ENCODE assay signal across 16 cellular contexts in genomic region chr1:63622847-63623566, GRCh38. TPM values are rescaled to one million over a fixed set of nuclear protein-coding genes. Genes with fewer than 3 reads are reported as not detected.
A peak's percentile ranks its signal among the peaks of the same experiment; 100 is the strongest.
DNase-seq lines count a peak whose midpoint lies in the region; ATAC-seq, FAIRE-seq and TF ChIP-seq lines count a peak whose summit lies in the region.
"Had no signal": no experiment of that assay in that cellular context is flagged by ENCODE, and none has a peak within 500 bp of the region (broad histone marks: within the 10 kb centered on the region; RNA-seq: fewer than 3 reads in every experiment).

No MANE protein-coding gene starts in this region.

- intact Hi-C loops in GM12878 (cut with micrococcal nuclease; ENCODE audit: unreplicated experiment), result no loop called here

- 36% methylated on average over 7 of the region's 7 CpGs for WGBS in GM12878 (ENCODE audit: insufficient coverage, insufficient replicate concordance, low lambda C conversion rate, missing lambda C conversion rate)

- no peak; a peak in 1 of 6 replicates for TF ChIP-seq CTCF in GM12878 (IDR thresholded peaks at IDR 0.05 in 2 of 3, conservative IDR thresholded peaks at IDR 0.05 in 1 of 3; ENCODE audit: control insufficient read depth in 2 of 3, extremely low read depth in 1 of 3, insufficient read depth in 1 of 3, low read depth in 3 of 3, low read length in 3 of 3)

- H2AFZ ChIP-seq in GM12878 (ENCODE audit: control insufficient read depth, low read depth, low read length), result peak overlapping the region; percentile 20; the same call in 1 of the 2 replicates

- H3K79me2 ChIP-seq in GM12878 (ENCODE audit: control insufficient read depth, insufficient read depth, low read length), result no peaks in the 10 kb centered on the region; the same call in none of the 2 replicates

- TF ChIP-seq EP300 in GM12878 (IDR thresholded peaks at IDR 0.05; ENCODE audit: borderline replicate concordance in 1 of 2, control insufficient read depth in 1 of 2, low read depth in 2 of 2, low read length in 2 of 2), result no peak

- SMC1A ChIA-PET in GM12878 (lab: Charles Lee; ENCODE audit: uncharacterized antibody, unreplicated experiment), result interaction anchor here (0.8 to 2.5 kb wide), 8 partner anchors 9 to 77 kb away, joined by 3 to 7 read pairs (median 3); no protein-coding TSS in a partner anchor

- POLR2A ChIA-PET in GM12878 (lab: Charles Lee), result interaction anchor here (1.4 kb wide), 1 partner anchor 12 kb away, joined by 5 read pairs; no protein-coding TSS in a partner anchor

- H3K9me3 ChIP-seq in GM12878 (replicated peaks; ENCODE audit: control insufficient read depth, insufficient read depth, low read length) (no peaks in the 10 kb centered on the region; the same call in 2 of the 3 replicates), SJCRH30 (replicated peaks) (no peaks in the 10 kb centered on the region)
- H3K9me3 ChIP-seq: colonic mucosa, lower lobe of right lung, spleen, thoracic aorta had no signal

- CTCF ChIA-PET in GM12878 (lab: Yijun Ruan, JAX), result interaction anchor here (0.7 to 3.4 kb wide), 8 partner anchors 9 to 623 kb away, joined by 3 to 12 read pairs (median 6); no protein-coding TSS in a partner anchor

- FAIRE-seq in GM12878 (lab: Jason Lieb, UNC), result no peak

- H3K27ac ChIP-seq in GM12878 (ENCODE audit: control insufficient read depth, insufficient read depth) (no peak overlapping the region), SJCRH30 (no peak overlapping the region)
- H3K27ac ChIP-seq: colonic mucosa, lower lobe of right lung, spleen had no signal

- RAD21 ChIA-PET in GM12878 (lab: Charles Lee; ENCODE audit: unreplicated experiment), result interaction anchor here (0.5 to 2.0 kb wide), 2 partner anchors 65 to 1054 kb away, joined by 3 to 8 read pairs; no protein-coding TSS in a partner anchor

- no peak for TF ChIP-seq POLR2A in GM12878 (IDR thresholded peaks at IDR 0.05; ENCODE audit: low read depth, low read length)

- H3K36me3 ChIP-seq in GM12878 (ENCODE audit: control insufficient read depth in 2 of 2, insufficient read depth in 2 of 2, low read length in 1 of 2) (peaks cover 0 to under 1% of the 10 kb centered on the region in 2 experiments; a peak in 1 of 4 replicates), SJCRH30 (no peaks in the 10 kb centered on the region)
- H3K36me3 ChIP-seq: colonic mucosa, lower lobe of right lung, thoracic aorta had no signal

- H3K4me1 ChIP-seq in GM12878 (ENCODE audit: control insufficient read depth, insufficient read depth, low read length) (peaks cover 6% of the 10 kb centered on the region; the same call in 1 of the 2 replicates), SJCRH30 (peaks cover under 1% of the 10 kb centered on the region; the same call in 1 of the 2 replicates)
- H3K4me1 ChIP-seq: colonic mucosa had no signal

- in situ Hi-C loops in GM12878 (cut with MboI), result no loop called here

- ATAC-seq in GM12878 (peak; percentile 69), HG03565 (IDR thresholded peaks at IDR 0.05; ENCODE audit: unreplicated experiment) (no peak)

- peak; percentile 52 for DNase-seq in NCI-H1105 treated with DMSO at 0.1 percent for 48 hours (lab: John Stamatoyannopoulos, UW)
- no peak for DNase-seq in NCI-H1105 (lab: John Stamatoyannopoulos, UW)
- DNase-seq in NAMALWA (ENCODE audit: low spot score), result peak; percentile 74
- DNase-seq in GM12878 (ENCODE audit: low read depth, low spot score), result peak; percentile 3
- peak; percentile 22 for DNase-seq in retina
- no peak for DNase-seq in kidney glomerular epithelial cell (lab: John Stamatoyannopoulos, UW)
- DNase-seq in SJCRH30, result no peak
- DNase-seq: 8988T; activated CD4-positive, alpha-beta T cell treated with anti-CD3 and anti-CD28 coated beads for 4 hours; CD8-positive, alpha-beta memory T cell; colonic mucosa; erythroblast; lower lobe of right lung; spleen had no signal

- H4K20me1 ChIP-seq in GM12878 (ENCODE audit: control insufficient read depth, insufficient read depth), result no peaks in the 10 kb centered on the region

- no peaks in the 10 kb centered on the region for H3K27me3 ChIP-seq in GM12878 (replicated peaks in 1 of 2; ENCODE audit: control insufficient read depth in 2 of 2, insufficient read depth in 2 of 2, low read length in 1 of 2)
- no peaks in the 10 kb centered on the region for H3K27me3 ChIP-seq in SJCRH30
- H3K27me3 ChIP-seq: colonic mucosa, spleen had no signal

- BruUV-seq in GM12878 (replicated peaks; lab: Mats Ljungman, UMichigan), result no TSS peak

- H3K4me2 ChIP-seq in GM12878 (ENCODE audit: control insufficient read depth, insufficient read depth), result peak overlapping the region; percentile 47

- H3K9ac ChIP-seq in GM12878 (ENCODE audit: control insufficient read depth, insufficient read depth, low read length), result no peak overlapping the region; the same call in 1 of the 2 replicates

- TF ChIP-seq RAD21 in GM12878 (IDR thresholded peaks at IDR 0.05; ENCODE audit: insufficient read depth, low read depth, low read length), result peak; percentile 37

- no peak overlapping the region for H3K4me3 ChIP-seq in GM12878
- no peak overlapping the region for H3K4me3 ChIP-seq in SJCRH30
- H3K4me3 ChIP-seq: colonic mucosa, lower lobe of right lung, spleen, thoracic aorta had no signal

TF ChIP-seq in GM12878, 131 proteins besides CTCF, POLR2A, EP300 and RAD21:
- TF ChIP-seq BHLHE40 (IDR thresholded peaks at IDR 0.05; ENCODE audit: borderline replicate concordance in 1 of 2, low read depth in 2 of 2, low read length in 1 of 2) (no peak), YY1 (IDR thresholded peaks at IDR 0.05; ENCODE audit: low read depth, low read length) (peak; percentile 19; the same call in 1 of the 2 replicates), CREM (IDR thresholded peaks at IDR 0.05; ENCODE audit: low read depth) (no peak), ZBTB33 (IDR thresholded peaks at IDR 0.05) (no peak), ELK1 (IDR thresholded peaks at IDR 0.05; ENCODE audit: low read depth, low read length) (no peak), NR2F1 (conservative IDR thresholded peaks at IDR 0.05) (peak; percentile 34; the same call in 1 of the 2 replicates), RUNX3 (IDR thresholded peaks at IDR 0.05; ENCODE audit: low read length) (0 out of 2 replicates have a peak, but pooled peaks have one; percentile 6)

RNA-seq across cellular contexts. Expression of gene PGM1, which starts 29.8 kb away (rescaled TPM):
- total RNA-seq in GM12878 (2013; cell fraction: nucleolus; rRNA removed), result 41.7 and 53.4 TPM in 2 replicates
- total RNA-seq in GM12878 (2014; rRNA removed), result 61.5 and 62.0 TPM in 2 replicates
- total RNA-seq in GM12878 (2014; rRNA removed; fragmentation: Illumina TruSeq; extraction: Trizol), result 38.1 and 40.9 TPM in 2 replicates
- 57.1 and 58.2 TPM in 2 replicates for total RNA-seq in GM12878 (2021)
- polyA plus RNA-seq in GM12878 (2011; ENCODE audit: low read depth), result 35.1 TPM
- polyA plus RNA-seq in GM12878 (2011; rRNA removed), result 33.0 and 49.1 TPM in 2 replicates
- 44.7 and 58.1 TPM in 2 replicates for polyA plus RNA-seq in GM12878 (2011; cell fraction: cytosol; rRNA removed)
- polyA plus RNA-seq in GM12878 (2011; cell fraction: nucleus; rRNA removed), result 27.1 and 30.9 TPM in 2 replicates
- 49.2 and 58.6 TPM in 2 replicates for polyA plus RNA-seq in GM12878 (2012)
- 48.8 and 52.6 TPM in 2 replicates for polyA plus RNA-seq in GM12878 (2014; fragmentation: Illumina TruSeq; extraction: Trizol)
- 10 to 100 TPM; 22.5 to 29.6 TPM for polyA plus RNA-seq in GM12878 (2014; fragmentation: Nextera tagmentation; extraction: Ambion mirVana)
- 36.0 and 41.5 TPM in 2 replicates for polyA plus RNA-seq in GM12878 (2014; rRNA removed)
- polyA plus RNA-seq in GM12878 (2016; fragmentation: Nextera tagmentation; extraction: Ambion mirVana), result 10 to 100 TPM; 68.6 to 72.6 TPM
- 47.6 and 49.9 TPM in 2 replicates for polyA minus RNA-seq in GM12878 (2011; rRNA and poly(A)+ RNA removed)
- 19.6 and 20.1 TPM in 2 replicates for polyA minus RNA-seq in GM12878 (2011; cell fraction: cytosol; rRNA and poly(A)+ RNA removed)
- polyA minus RNA-seq in GM12878 (2011; cell fraction: nucleus; rRNA and poly(A)+ RNA removed), result 20.9 and 28.8 TPM in 2 replicates
- 91.1 and 97.1 TPM in 2 replicates for total RNA-seq in SJCRH30 (2014; rRNA removed; shearing (Covaris generic))

Comparison
In these comparisons a context has a peak if more than half of its experiments do, and no peak if none do; other contexts are left out.
1. DNase-seq: peak in NCI-H1105 treated with DMSO at 0.1 percent for 48 hours (single experiment), NAMALWA (single experiment), GM12878 (single experiment) and retina (single experiment); none in NCI-H1105 (single experiment), kidney glomerular epithelial cell (single experiment) and SJCRH30 (0 of 2).